8 cellular contexts compared by ENCODE assay signal in the genomic region with DNA sequence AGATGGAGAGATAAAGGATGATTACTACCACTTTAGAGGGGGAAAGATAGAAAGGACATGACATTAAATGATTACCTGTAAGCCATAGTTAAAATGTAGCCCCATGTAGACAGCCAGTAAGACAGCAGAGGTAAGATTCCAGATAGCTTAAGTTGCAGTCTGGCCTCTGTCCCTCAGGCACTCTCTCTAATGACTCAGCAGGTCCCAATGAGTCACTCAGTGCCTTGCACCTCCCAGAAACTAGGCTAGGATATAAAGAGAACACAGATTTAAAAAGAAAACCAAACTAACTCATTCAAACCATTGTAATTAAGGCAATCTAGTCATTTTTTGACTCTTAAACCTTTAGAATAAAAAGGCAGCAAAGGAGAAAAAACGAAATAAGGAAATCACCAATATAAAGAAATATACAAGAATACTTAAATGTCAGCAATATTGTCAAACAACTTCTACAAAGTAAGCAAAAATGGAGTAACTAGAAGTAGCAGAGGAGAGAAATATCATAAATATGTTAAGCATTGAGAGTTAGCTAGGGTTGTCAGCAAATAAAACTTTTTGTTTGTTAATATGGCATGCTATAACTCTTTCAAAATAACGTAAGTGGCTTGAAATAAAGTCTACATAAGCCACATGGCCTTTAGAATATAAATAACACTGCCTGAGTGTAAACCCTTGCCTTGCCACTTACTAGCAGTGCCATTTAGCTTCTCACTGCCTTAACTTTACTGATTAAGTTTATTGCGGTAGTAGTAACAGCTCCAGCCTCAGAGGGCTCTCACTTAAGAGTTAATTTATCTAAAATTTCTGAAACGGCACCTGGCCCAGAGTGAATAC. TPM values are rescaled to one million over a fixed set of nuclear protein-coding genes. Genes with fewer than 3 reads are reported as not detected.
DNase-seq lines count a peak whose midpoint lies in the region; ATAC-seq and TF ChIP-seq lines count a peak whose summit lies in the region.

No MANE protein-coding gene starts in this region.

- H3K4me3 ChIP-seq in HAP-1 (no peak overlapping the region), coronary artery (no peak overlapping the region)

- in situ Hi-C loops in HAP-1 (cut with MboI; ENCODE audit: low sequenced_read_pairs), result no loop called here

- H3K4me3 Mint-ChIP-seq in natural killer cell, result no peak overlapping the region

- no peak for ATAC-seq in natural killer cell

- no peaks in the 10 kb centered on the region for H3K4me1 ChIP-seq in HAP-1

- DNase-seq in GM04503 (ENCODE audit: low read depth) (peak; percentile 55), MV-4-11 (lab: John Stamatoyannopoulos, UW) (peak; percentile 46), epidermal melanocyte (ENCODE audit: insufficient read length, low spot score) (peak; percentile 35), non-pigmented ciliary epithelial cell (ENCODE audit: low read depth) (peak; percentile 70), HAP-1 (ENCODE audit: low spot score in 2 of 2) (no peak), DMS79 (lab: John Stamatoyannopoulos, UW) (no peak), coronary artery (ENCODE audit: low spot score) (no peak), natural killer cell (no peak)

- no peaks in the 10 kb centered on the region for H3K36me3 ChIP-seq in HAP-1 (replicated peaks)

- no peak overlapping the region for H3K27ac Mint-ChIP-seq in natural killer cell

- no peaks in the 10 kb centered on the region for H3K27me3 ChIP-seq in HAP-1 (ENCODE audit: low read depth)

- TF ChIP-seq CTCF in coronary artery (IDR thresholded peaks at IDR 0.05) (no peak), natural killer cell (IDR thresholded peaks at IDR 0.05) (no peak)

- no peaks in the 10 kb centered on the region for H3K27me3 Mint-ChIP-seq in natural killer cell (ENCODE audit: low read depth in 2 of 2)

- H3K36me3 Mint-ChIP-seq in natural killer cell, result no peaks in the 10 kb centered on the region

- no peaks in the 10 kb centered on the region for H3K9me3 ChIP-seq in HAP-1

- H3K4me1 Mint-ChIP-seq in natural killer cell, result no peaks in the 10 kb centered on the region

- H3K9me3 Mint-ChIP-seq in natural killer cell, result no peaks in the 10 kb centered on the region

- intact Hi-C loops in natural killer cell (cut with micrococcal nuclease), result no loop called here

- no peak overlapping the region for H3K27ac ChIP-seq in coronary artery

RNA-seq across cellular contexts. Expression of a gene that starts 48.5 kb away (rescaled TPM):
- 1 to 10 TPM; 2.5 to 8.1 (median 4.7) TPM for total RNA-seq in natural killer cell

Comparison
In these comparisons a context has a peak if more than half of its experiments do, and no peak if none do; other contexts are left out.
1. DNase-seq: peak in GM04503 (single experiment), MV-4-11 (single experiment), epidermal melanocyte (single experiment) and non-pigmented ciliary epithelial cell (single experiment); none in HAP-1 (0 of 2), DMS79 (single experiment), coronary artery (single experiment) and natural killer cell (single experiment).